Comparison of ENCODE assay signal across 12 cellular contexts in genomic region chr12:69988601-69989194, GRCh38.
DNase-seq lines count a peak whose midpoint lies in the region; ATAC-seq and TF ChIP-seq lines count a peak whose summit lies in the region.
"Had no signal": no experiment of that assay in that cellular context is flagged by ENCODE, and none has a peak within 500 bp of the region (broad histone marks: within the 10 kb centered on the region; RNA-seq: fewer than 3 reads in every experiment).

No MANE protein-coding gene starts in this region.

- H3K4me1 ChIP-seq in stomach, result peaks cover 0 to 27% (median 13%) of the 10 kb centered on the region in 4 donors

- H3K9me3 ChIP-seq in stomach, result no peaks in the 10 kb centered on the region

- DNase-seq in HT-29 (ENCODE audit: low spot score), result peak; percentile 35
- DNase-seq in choroid plexus epithelial cell (ENCODE audit: low read depth), result peak; percentile 69
- peak; percentile 38 for DNase-seq in left kidney (ENCODE audit: low read depth, low spot score)
- DNase-seq in stomach, result no peak
- no peak for DNase-seq in KG1 (lab: John Stamatoyannopoulos, UW)
- no peak for DNase-seq in natural killer cell treated with Interleukin-12 subunit alpha and Interleukin-12 subunit beta and Interleukin-15 and Interleukin-18, amount 100 ng/mL, for 72 hours (ENCODE audit: low spot score)
- DNase-seq: activated effector memory CD4-positive, alpha-beta T cell treated with Interleukin-2 at 50 U/mL for 16 hours; effector CD8-positive, alpha-beta T cell; NK-92 treated with Interleukin-12 subunit alpha and Interleukin-12 subunit beta, amount 100 ng/mL, for 24 hours had no signal

- TF ChIP-seq EP300 in stomach (IDR thresholded peaks at IDR 0.05), result no peak

- ATAC-seq in GM18867 (IDR thresholded peaks at IDR 0.05; ENCODE audit: unreplicated experiment) (no peak), HG03280 (IDR thresholded peaks at IDR 0.05; ENCODE audit: unreplicated experiment) (no peak)
- ATAC-seq in natural killer cell treated with Interleukin-12 subunit alpha and Interleukin-12 subunit beta and Interleukin-15 and Interleukin-18, amount 100 ng/mL, for 72 hours, result no peak
- ATAC-seq: stimulated activated memory B cell treated with anti-CD40 and anti-IgM and Interleukin-4, amounts not matched to agents 10 μg/mL and 1 μg/mL and 100 μg/mL, for 72 hours had no signal

- no peak for TF ChIP-seq CTCF in choroid plexus epithelial cell (conservative IDR thresholded peaks at IDR 0.05; ENCODE audit: low read depth, low read length)
- no peak for TF ChIP-seq CTCF in stomach (IDR thresholded peaks at IDR 0.05)

- intact Hi-C loops in stomach (cut with DNase I; ENCODE audit: low total_unique reads), result no loop called here

- WGBS in stomach, 5 donors, result 14 to 23% (median 18%) methylated on average over 5 of the region's 5 CpGs

- H3K4me3 Mint-ChIP-seq in natural killer cell treated with Interleukin-12 subunit alpha and Interleukin-12 subunit beta and Interleukin-15 and Interleukin-18, amount 100 ng/mL, for 72 hours, result no peak overlapping the region
- H3K4me3 Mint-ChIP-seq: stimulated activated memory B cell treated with anti-CD40 and anti-IgM and Interleukin-4, amounts not matched to agents 10 μg/mL and 1 μg/mL and 100 μg/mL, for 72 hours had no signal

- no peak overlapping the region for H3K27ac Mint-ChIP-seq in natural killer cell treated with Interleukin-12 subunit alpha and Interleukin-12 subunit beta and Interleukin-15 and Interleukin-18, amount 100 ng/mL, for 72 hours
- H3K27ac Mint-ChIP-seq: stimulated activated memory B cell treated with anti-CD40 and anti-IgM and Interleukin-4, amounts not matched to agents 10 μg/mL and 1 μg/mL and 100 μg/mL, for 72 hours had no signal

- peak overlapping the region; percentile 39 for H3K4me3 ChIP-seq in choroid plexus epithelial cell (ENCODE audit: low read depth, low read length)
- H3K4me3 ChIP-seq in stomach, result no peak overlapping the region

- H3K9me3 Mint-ChIP-seq in natural killer cell treated with Interleukin-12 subunit alpha and Interleukin-12 subunit beta and Interleukin-15 and Interleukin-18, amount 100 ng/mL, for 72 hours, result no peaks in the 10 kb centered on the region

- peaks cover 6% of the 10 kb centered on the region in 2 donors for H3K27me3 Mint-ChIP-seq in natural killer cell treated with Interleukin-12 subunit alpha and Interleukin-12 subunit beta and Interleukin-15 and Interleukin-18, amount 100 ng/mL, for 72 hours

- H3K27ac ChIP-seq in stomach, result peak overlapping the region in 4 of 5 donors; percentile 25 to 72 (median 54)

- no peaks in the 10 kb centered on the region for H3K4me1 Mint-ChIP-seq in natural killer cell treated with Interleukin-12 subunit alpha and Interleukin-12 subunit beta and Interleukin-15 and Interleukin-18, amount 100 ng/mL, for 72 hours (ENCODE audit: low read depth in 2 of 2)
- H3K4me1 Mint-ChIP-seq: stimulated activated memory B cell treated with anti-CD40 and anti-IgM and Interleukin-4, amounts not matched to agents 10 μg/mL and 1 μg/mL and 100 μg/mL, for 72 hours had no signal

- H3K36me3 Mint-ChIP-seq in natural killer cell treated with Interleukin-12 subunit alpha and Interleukin-12 subunit beta and Interleukin-15 and Interleukin-18, amount 100 ng/mL, for 72 hours, result no peaks in the 10 kb centered on the region
- H3K36me3 Mint-ChIP-seq: stimulated activated memory B cell treated with anti-CD40 and anti-IgM and Interleukin-4, amounts not matched to agents 10 μg/mL and 1 μg/mL and 100 μg/mL, for 72 hours had no signal

- no peak for TF ChIP-seq POLR2A in stomach (IDR thresholded peaks at IDR 0.05)

- H3K36me3 ChIP-seq in stomach, result no peaks in the 10 kb centered on the region

- H3K27me3 ChIP-seq in stomach, result no peaks in the 10 kb centered on the region

Comparison
In these comparisons a context has a peak if more than half of its experiments do, and no peak if none do; other contexts are left out.
1. DNase-seq: peak in HT-29 (single experiment), choroid plexus epithelial cell (single experiment) and left kidney (single experiment); none in stomach (single experiment), KG1 (single experiment) and natural killer cell treated with Interleukin-12 subunit alpha and Interleukin-12 subunit beta and Interleukin-15 and Interleukin-18, amount 100 ng/mL, for 72 hours (single experiment).